ENCODE assay signal across 9 cellular contexts in the genomic region with DNA sequence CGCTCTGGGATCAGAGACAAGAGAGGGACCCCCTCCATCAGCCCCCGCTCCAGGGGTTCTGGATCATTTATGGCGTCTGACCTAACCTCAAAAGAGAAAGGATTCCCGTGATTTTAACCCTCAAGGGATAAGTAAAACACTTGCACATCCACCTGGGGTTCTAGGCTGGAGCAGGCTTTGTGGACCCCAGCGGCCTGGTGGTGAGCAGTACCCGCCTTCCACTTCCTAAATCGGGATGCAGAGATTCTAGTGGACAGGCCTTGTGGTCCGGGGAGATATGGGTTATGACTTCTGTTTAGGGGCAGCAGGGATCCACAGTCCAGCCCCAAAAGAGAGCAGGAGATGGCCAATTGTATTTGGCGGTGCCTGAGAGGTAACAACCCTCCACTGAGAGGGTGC. TPM values are rescaled to one million over a fixed set of nuclear protein-coding genes. Genes with fewer than 3 reads are reported as not detected.
DNase-seq lines count a peak whose midpoint lies in the region; ATAC-seq and TF ChIP-seq lines count a peak whose summit lies in the region.
"Had no signal": no experiment of that assay in that cellular context is flagged by ENCODE, and none has a peak within 500 bp of the region (broad histone marks: within the 10 kb centered on the region; RNA-seq: fewer than 3 reads in every experiment).

No MANE protein-coding gene starts in this region.

- H3K9me3 ChIP-seq in left ventricle myocardium inferior (replicated peaks): no peaks in the 10 kb centered on the region
- H3K9me3 ChIP-seq in naive thymus-derived CD4-positive, alpha-beta T cell (ENCODE audit: control insufficient read depth in 2 of 3, low read length in 3 of 3): no peaks in the 10 kb centered on the region

- H3K27ac Mint-ChIP-seq in effector memory CD8-positive, alpha-beta T cell: no peak overlapping the region
- no peak overlapping the region for H3K27ac Mint-ChIP-seq in naive thymus-derived CD4-positive, alpha-beta T cell

- no peaks in the 10 kb centered on the region for H3K36me3 ChIP-seq in left ventricle myocardium inferior
- H3K36me3 ChIP-seq in naive thymus-derived CD4-positive, alpha-beta T cell (ENCODE audit: control insufficient read depth in 2 of 3, insufficient read depth in 3 of 3, low read length in 3 of 3): no peaks in the 10 kb centered on the region

- CTCF ChIA-PET in naive thymus-derived CD4-positive, alpha-beta T cell (lab: Charles Lee): no interaction called here

- H3K9me3 Mint-ChIP-seq in effector memory CD8-positive, alpha-beta T cell: no peaks in the 10 kb centered on the region
- peaks cover 0 to under 1% (median 0%) of the 10 kb centered on the region in 11 donors for H3K9me3 Mint-ChIP-seq in naive thymus-derived CD4-positive, alpha-beta T cell

- H3K36me3 Mint-ChIP-seq in effector memory CD8-positive, alpha-beta T cell (ENCODE audit: insufficient read depth): peaks cover 4% of the 10 kb centered on the region
- peaks cover 0 to 3% (median 0%) of the 10 kb centered on the region in 5 donors for H3K36me3 Mint-ChIP-seq in naive thymus-derived CD4-positive, alpha-beta T cell

- POLR2A ChIA-PET in naive thymus-derived CD4-positive, alpha-beta T cell (lab: Charles Lee): no interaction called here

- peak overlapping the region; percentile 40 to 50 for H3K4me3 Mint-ChIP-seq in effector memory CD8-positive, alpha-beta T cell
- peak overlapping the region in 9 of 10 donors; percentile 35 to 68 (median 55) for H3K4me3 Mint-ChIP-seq in naive thymus-derived CD4-positive, alpha-beta T cell

- no peak for TF ChIP-seq CTCF in left ventricle myocardium inferior (IDR thresholded peaks at IDR 0.05; ENCODE audit: borderline replicate concordance)

- H3K27me3 ChIP-seq in left ventricle myocardium inferior (ENCODE audit: low read depth): peaks cover 52% of the 10 kb centered on the region
- H3K27me3 ChIP-seq in naive thymus-derived CD4-positive, alpha-beta T cell (ENCODE audit: control insufficient read depth in 2 of 2, insufficient read depth in 2 of 2, low read length in 2 of 2): peaks cover 0 to 11% of the 10 kb centered on the region in 2 donors

- H3K4me1 ChIP-seq in left ventricle myocardium inferior: peaks cover 18% of the 10 kb centered on the region
- H3K4me1 ChIP-seq in naive thymus-derived CD4-positive, alpha-beta T cell (ENCODE audit: control insufficient read depth in 2 of 2, insufficient read depth in 2 of 2, low read length in 2 of 2): peaks cover 0 to 7% of the 10 kb centered on the region in 2 donors

- peaks cover 5 to 13% of the 10 kb centered on the region in 2 donors for H3K4me1 Mint-ChIP-seq in effector memory CD8-positive, alpha-beta T cell (ENCODE audit: low read depth in 2 of 2)
- peaks cover 5 to 17% (median 15%) of the 10 kb centered on the region in 7 donors for H3K4me1 Mint-ChIP-seq in naive thymus-derived CD4-positive, alpha-beta T cell

- no peak for ATAC-seq in left ventricle myocardium superior
- no peak for ATAC-seq in effector memory CD8-positive, alpha-beta T cell (replicated peaks)
- no peak for ATAC-seq in naive thymus-derived CD4-positive, alpha-beta T cell
- ATAC-seq in HG03457 (IDR thresholded peaks at IDR 0.05; ENCODE audit: unreplicated experiment): no peak
- ATAC-seq in GM18867 (IDR thresholded peaks at IDR 0.05; ENCODE audit: unreplicated experiment): no peak

- intact Hi-C loops in left ventricle myocardium inferior (cut with micrococcal nuclease) (no loop called here), left ventricle myocardium superior (cut with micrococcal nuclease) (no loop called here)
- intact Hi-C loops in naive thymus-derived CD4-positive, alpha-beta T cell (cut with micrococcal nuclease): no loop called here

- no peak overlapping the region for H3K27ac ChIP-seq in left ventricle myocardium inferior (replicated peaks)
- H3K27ac ChIP-seq in naive thymus-derived CD4-positive, alpha-beta T cell (ENCODE audit: low read depth, low read length): no peak overlapping the region

- peak overlapping the region; percentile 67 for H3K4me3 ChIP-seq in left ventricle myocardium inferior
- H3K4me3 ChIP-seq in naive thymus-derived CD4-positive, alpha-beta T cell (ENCODE audit: low read length): no peak overlapping the region

- H3K27me3 Mint-ChIP-seq in effector memory CD8-positive, alpha-beta T cell: peaks cover 54 to 75% of the 10 kb centered on the region in 2 donors
- peaks cover 49 to 60% (median 55%) of the 10 kb centered on the region in 5 donors for H3K27me3 Mint-ChIP-seq in naive thymus-derived CD4-positive, alpha-beta T cell

- DNase-seq in left ventricle myocardium inferior (no peak), left ventricle myocardium superior (no peak), HUDEP-2 (lab: John Stamatoyannopoulos, UW; ENCODE audit: unreplicated experiment in 76 of 76) (no peak), Ammon's horn (ENCODE audit: low spot score) (no peak)
- no peak for DNase-seq in effector memory CD8-positive, alpha-beta T cell
- DNase-seq in naive thymus-derived CD4-positive, alpha-beta T cell: no peak
- DNase-seq: OCI-M1 had no signal

RNA-seq across cellular contexts. Expression of a gene that starts 0.7 kb away (rescaled TPM):
- total RNA-seq in left ventricle myocardium inferior (0.36 TPM), left ventricle myocardium superior (0.59 TPM)
- under 1 TPM; 0.46 to 0.58 (median 0.51) TPM for total RNA-seq in naive thymus-derived CD4-positive, alpha-beta T cell
- under 1 TPM in 1 of 2 donors, not detected in 1; 0.04 TPM for polyA plus RNA-seq in naive thymus-derived CD4-positive, alpha-beta T cell
